Comparison of ENCODE assay signal across 24 cellular contexts in the genomic region with DNA sequence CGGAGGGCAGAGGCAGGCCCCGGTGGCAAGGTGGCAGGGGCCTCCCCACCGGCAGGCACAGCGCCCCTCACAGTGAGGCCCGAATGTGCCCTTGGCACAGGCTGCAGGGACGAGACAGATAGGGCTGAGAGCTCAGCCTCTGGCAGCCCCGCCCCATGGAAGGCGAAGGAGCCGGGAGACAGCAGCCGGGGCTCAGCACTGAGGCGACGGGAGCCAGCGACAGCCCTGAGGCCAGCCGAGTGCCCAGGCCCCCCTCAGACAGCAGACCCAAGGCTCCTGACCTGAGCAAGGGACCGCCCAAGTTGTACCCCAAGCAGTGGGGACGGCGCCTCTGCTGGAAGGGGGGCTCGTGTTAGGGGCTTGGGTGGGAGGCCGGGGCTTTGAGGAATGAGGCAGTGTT. TPM values are rescaled to one million over a fixed set of nuclear protein-coding genes. Genes with fewer than 3 reads are reported as not detected.
"Had no signal": no experiment of that assay in that cellular context is flagged by ENCODE, and none has a peak within 500 bp of the region (broad histone marks: within the 10 kb centered on the region; RNA-seq: fewer than 3 reads in every experiment).

No MANE protein-coding gene starts in this region.

- DNase-seq: hypothalamus; immature natural killer cell; kidney; left colon; left lung; lower lobe of right lung; mammary epithelial cell; mesenchymal stem cell; naive thymus-derived CD8-positive, alpha-beta T cell; ovary; stimulated activated CD4-positive, alpha-beta T cell treated with anti-CD3 and anti-CD28 coated beads, Interleukin-12 subunit alpha, Interleukin-12 subunit beta, amount 100 ng/mL, for 4 hours; stimulated activated CD4-positive, alpha-beta T cell treated with anti-CD3 and anti-CD28 coated beads, Interleukin-4, amount 100 ng/mL, for 24 hours; stimulated activated naive CD4-positive, alpha-beta T cell; tibial artery; trophoblast cell; upper lobe of right lung had no signal

- FAIRE-seq: islet of Langerhans, kidney, urothelium cell line had no signal

- H3K4me1 ChIP-seq: left lung, lower lobe of right lung, right atrium auricular region, tibial artery, upper lobe of right lung had no signal

- H3K36me3 ChIP-seq: ovary, right atrium auricular region had no signal

- H3K4me3 ChIP-seq: left lung, lower lobe of right lung, ovary, right atrium auricular region, skin epidermis, suprapubic skin, thoracic aorta, tibial artery, upper lobe of right lung had no signal

- ATAC-seq: left colon; left lung; lower lobe of right lung; naive thymus-derived CD8-positive, alpha-beta T cell; sciatic nerve; stimulated activated effector memory CD8-positive, alpha-beta T cell treated with anti-CD3 and anti-CD28 coated beads, Interleukin-12 subunit alpha, Interleukin-12 subunit beta, amount 100 ng/mL, for 72 hours; upper lobe of right lung had no signal

- H3K9me3 ChIP-seq: left lung, lower lobe of right lung, ovary, right atrium auricular region, suprapubic skin, thoracic aorta, tibial artery, upper lobe of right lung had no signal

- H3K27ac ChIP-seq: left lung, lower lobe of right lung, ovary, right atrium auricular region, skin epidermis, suprapubic skin, thoracic aorta, tibial artery, upper lobe of right lung had no signal

- H3K27me3 ChIP-seq: left lung, ovary, right atrium auricular region, suprapubic skin, tibial artery, upper lobe of right lung had no signal

RNA-seq across cellular contexts. Expression of a gene that starts 43.1 kb away (rescaled TPM):
- total RNA-seq: naive thymus-derived CD8-positive, alpha-beta T cell had no signal
- polyA plus RNA-seq: immature natural killer cell; naive thymus-derived CD8-positive, alpha-beta T cell had no signal
